Comparison of ENCODE assay signal across 8 cellular contexts in the genomic region with DNA sequence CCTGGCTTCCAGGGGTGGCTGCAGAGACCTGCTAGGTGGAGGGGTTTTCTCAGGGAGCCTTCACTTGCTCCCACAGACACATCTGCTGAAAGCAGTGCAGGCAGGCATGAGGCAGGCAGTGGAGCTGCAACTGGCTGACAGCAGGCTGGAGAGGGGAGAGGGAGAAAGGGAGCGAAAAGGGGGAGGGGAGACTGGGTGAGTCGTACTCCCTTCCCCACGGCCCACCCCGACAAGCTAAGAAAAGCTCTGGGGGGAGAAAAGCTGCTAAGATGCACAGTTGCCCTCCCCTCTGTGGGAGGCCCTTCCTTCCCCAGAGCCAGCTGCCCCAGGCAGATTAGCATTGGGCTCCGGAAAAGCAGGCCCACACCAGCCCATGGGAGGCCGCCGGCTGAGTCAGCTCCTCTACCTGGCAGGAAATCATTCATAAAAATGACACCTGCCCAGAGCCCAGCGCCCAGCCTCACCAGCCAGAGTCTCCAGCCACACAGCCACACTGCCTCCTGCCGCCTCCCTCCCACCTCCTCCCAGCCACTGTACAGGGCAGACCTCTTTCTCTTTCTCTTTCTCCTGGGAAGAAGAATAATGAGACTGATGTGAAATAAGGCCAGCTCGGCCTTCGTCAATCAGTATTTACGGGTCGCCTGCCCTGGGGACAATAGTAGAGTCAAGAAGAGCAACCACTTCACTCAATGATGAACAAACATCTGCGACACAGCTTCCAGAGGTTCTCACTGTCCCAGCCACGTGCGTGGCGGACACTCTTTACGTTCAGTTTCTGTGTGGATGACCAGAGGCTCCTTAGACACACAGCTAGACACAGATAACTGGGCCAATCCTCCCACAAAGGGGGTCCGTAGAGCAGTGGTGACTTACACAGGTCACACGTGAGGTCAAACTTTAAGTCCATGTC. TPM values are rescaled to one million over a fixed set of nuclear protein-coding genes. Genes with fewer than 3 reads are reported as not detected.
DNase-seq lines count a peak whose midpoint lies in the region; ATAC-seq and TF ChIP-seq lines count a peak whose summit lies in the region.

No MANE protein-coding gene starts in this region.

- intact Hi-C loops in A673 (cut with micrococcal nuclease; ENCODE audit: unreplicated experiment), result no loop called here

- H3K4me1 ChIP-seq in A673 (ENCODE audit: insufficient read depth, low read length, poor library complexity, severe bottlenecking), result peaks cover 20% of the 10 kb centered on the region

- no peaks in the 10 kb centered on the region for H3K9me3 Mint-ChIP-seq in HFFc6

- H3K9me3 ChIP-seq in A673 (ENCODE audit: low read depth, low read length, poor library complexity, severe bottlenecking), result no peaks in the 10 kb centered on the region

- POLR2A ChIA-PET in A673 (lab: Charles Lee; ENCODE audit: low non-redundant PET), result no interaction called here

- H3K36me3 Mint-ChIP-seq in HFFc6 (ENCODE audit: low read depth), result no peaks in the 10 kb centered on the region

- H3K4me3 Mint-ChIP-seq in HFFc6, result no peak overlapping the region

- no peak overlapping the region for H3K27ac ChIP-seq in A673 (ENCODE audit: low read depth, low read length, poor library complexity, severe bottlenecking)

- H3K36me3 ChIP-seq in A673 (ENCODE audit: insufficient read depth, low read length, poor library complexity, severe bottlenecking), result no peaks in the 10 kb centered on the region

- DNase-seq in A673 (ENCODE audit: low spot score), result peak; percentile 13
- DNase-seq in HFFc6, result no peak
- DNase-seq in RPMI7951 (ENCODE audit: low read depth), result peak; percentile 79
- DNase-seq in fibroblast of peridontal ligament (ENCODE audit: extremely low read depth), result peak; percentile 18
- peak; percentile 23 for DNase-seq in stimulated activated naive CD8-positive, alpha-beta T cell treated with anti-CD3 and anti-CD28 coated beads, Interleukin-15, Interleukin-2, amounts not matched to agents 100 U/mL and 50 U/mL, for 24 hours
- DNase-seq in stimulated activated CD4-positive, alpha-beta T cell treated with anti-CD3 and anti-CD28 coated beads, Interleukin-4, amount 100 ng/mL, for 1 hour, result no peak
- DNase-seq in mesenteric fat pad (ENCODE audit: low spot score), result no peak

- H3K4me1 Mint-ChIP-seq in HFFc6 (ENCODE audit: low read depth), result peaks cover 27% of the 10 kb centered on the region

- no peak overlapping the region for H3K4me3 ChIP-seq in A673 (ENCODE audit: low read depth, low read length, poor library complexity, severe bottlenecking)

- no peaks in the 10 kb centered on the region for H3K27me3 ChIP-seq in A673 (replicated peaks; ENCODE audit: insufficient read depth, low read depth, low read length, poor library complexity)

- peaks cover 4% of the 10 kb centered on the region for H3K27me3 Mint-ChIP-seq in HFFc6 (ENCODE audit: insufficient read depth)

- CTCF ChIA-PET in A673 (lab: Charles Lee), result no interaction called here

- no TSS peak for BruUV-seq in A673 (replicated peaks; lab: Mats Ljungman, UMichigan)

- no peak for TF ChIP-seq CTCF in A673 (conservative IDR thresholded peaks at IDR 0.05; ENCODE audit: low read depth, low read length)
- no peak for TF ChIP-seq CTCF in HFFc6 (IDR thresholded peaks at IDR 0.05)

- peak overlapping the region; percentile 32; the same call in 1 of the 2 replicates for H3K27ac Mint-ChIP-seq in HFFc6

- peak; percentile 35 for ATAC-seq in stimulated activated naive CD8-positive, alpha-beta T cell treated with anti-CD3 and anti-CD28 coated beads, Interleukin-15, Interleukin-2, amounts not matched to agents 100 U/mL and 50 U/mL, for 24 hours
- ATAC-seq in GM21825 (IDR thresholded peaks at IDR 0.05; ENCODE audit: unreplicated experiment), result no peak

RNA-seq across cellular contexts. Expression of a gene that starts 7.7 kb away (rescaled TPM):
- total RNA-seq in A673 (2021), result not detected in 2 replicates
- not detected for total RNA-seq in HFFc6 (2021; fragmentation: NEBNext Ultra II Directional; extraction: Animal tissue kit (Norgen Biotek cat#: 25700))
- not detected in 2 replicates for total RNA-seq in RPMI7951 (2014; rRNA removed; shearing (Covaris generic))
- not detected for total RNA-seq in mesenteric fat pad

Comparison
In these comparisons a context has a peak if more than half of its experiments do, and no peak if none do; other contexts are left out.
1. DNase-seq: peak in A673 (single experiment), RPMI7951 (single experiment), fibroblast of peridontal ligament (single experiment) and stimulated activated naive CD8-positive, alpha-beta T cell treated with anti-CD3 and anti-CD28 coated beads, Interleukin-15, Interleukin-2, amounts not matched to agents 100 U/mL and 50 U/mL, for 24 hours (single experiment); none in HFFc6 (single experiment), stimulated activated CD4-positive, alpha-beta T cell treated with anti-CD3 and anti-CD28 coated beads, Interleukin-4, amount 100 ng/mL, for 1 hour (single experiment) and mesenteric fat pad (single experiment).